In genomic region chr22:41284465-41284864, GRCh38 we compare ENCODE assay signal across 10 cellular contexts. TPM values are rescaled to one million over a fixed set of nuclear protein-coding genes. Genes with fewer than 3 reads are reported as not detected.
DNase-seq lines count a peak whose midpoint lies in the region; ATAC-seq and TF ChIP-seq lines count a peak whose summit lies in the region.
"Had no signal": no experiment of that assay in that cellular context is flagged by ENCODE, and none has a peak within 500 bp of the region (broad histone marks: within the 10 kb centered on the region; RNA-seq: fewer than 3 reads in every experiment).

No MANE protein-coding gene starts in this region.

- no peaks in the 10 kb centered on the region for H3K27me3 Mint-ChIP-seq in activated T-helper 2 cell treated with anti-CD3 and anti-CD28 coated beads, Interferon-gamma antibody, Interleukin-2, Interleukin-4, amounts not matched to agents 10 μg/mL and 5 μg/mL and 100 μg/mL, durations not matched to agents 14 hours and 24 hours and 36 hours (ENCODE audit: low read depth)

- peak overlapping the region; percentile 79 for H3K4me2 ChIP-seq in HCT116 (ENCODE audit: low read length)

- H4K20me1 ChIP-seq in HCT116 (ENCODE audit: insufficient read depth) = no peaks in the 10 kb centered on the region

- peak overlapping the region; percentile 84 for H3K27ac ChIP-seq in 22Rv1
- peak overlapping the region; percentile 92 for H3K27ac ChIP-seq in HCT116 (ENCODE audit: low read depth, low read length)
- H3K27ac ChIP-seq: neutrophil had no signal

- no peak for TF ChIP-seq CTCF in 22Rv1 (IDR thresholded peaks at IDR 0.05)
- no peak for TF ChIP-seq CTCF in HCT116 (IDR thresholded peaks at IDR 0.05 in 2 of 3, conservative IDR thresholded peaks at IDR 0.05 in 1 of 3; ENCODE audit: borderline replicate concordance in 1 of 3, insufficient read depth in 1 of 3, low read depth in 2 of 3, low read length in 2 of 3)

- no peak for TF ChIP-seq RAD21 in HCT116 (IDR thresholded peaks at IDR 0.05; ENCODE audit: low read depth)

- no peaks in the 10 kb centered on the region for H3K27me3 ChIP-seq in HCT116 (ENCODE audit: insufficient read depth, low read length)
- H3K27me3 ChIP-seq: neutrophil had no signal

- CTCF ChIA-PET in HCT116 (lab: Charles Lee) = no interaction called here

- peak overlapping the region; percentile 96 for H3K27ac Mint-ChIP-seq in activated T-helper 2 cell treated with anti-CD3 and anti-CD28 coated beads, Interferon-gamma antibody, Interleukin-2, Interleukin-4, amounts not matched to agents 10 μg/mL and 5 μg/mL and 100 μg/mL, durations not matched to agents 14 hours and 24 hours and 36 hours

- H3K9me3 Mint-ChIP-seq in activated T-helper 2 cell treated with anti-CD3 and anti-CD28 coated beads, Interferon-gamma antibody, Interleukin-2, Interleukin-4, amounts not matched to agents 10 μg/mL and 5 μg/mL and 100 μg/mL, durations not matched to agents 14 hours and 24 hours and 36 hours = no peaks in the 10 kb centered on the region

- H3K4me1 Mint-ChIP-seq in activated T-helper 2 cell treated with anti-CD3 and anti-CD28 coated beads, Interferon-gamma antibody, Interleukin-2, Interleukin-4, amounts not matched to agents 10 μg/mL and 5 μg/mL and 100 μg/mL, durations not matched to agents 14 hours and 24 hours and 36 hours (ENCODE audit: low read depth) = peaks cover 33% of the 10 kb centered on the region

- H3K9me2 ChIP-seq in HCT116 (ENCODE audit: insufficient read depth) = no peaks in the 10 kb centered on the region

- peaks cover 64% of the 10 kb centered on the region for H3K79me2 ChIP-seq in HCT116 (ENCODE audit: insufficient read depth, low read length)

- peaks cover 22 to 44% of the 10 kb centered on the region in 2 experiments for H3K36me3 ChIP-seq in HCT116 (ENCODE audit: control insufficient read depth in 1 of 2, insufficient read depth in 2 of 2, low read length in 2 of 2)

- RAD21 ChIA-PET in HCT116 (lab: Charles Lee; ENCODE audit: low non-redundant PET in 1 of 2, low total read pairs in 2 of 2, uncharacterized antibody in 2 of 2, unreplicated experiment in 2 of 2) = no interaction called here

- H3K36me3 Mint-ChIP-seq in activated T-helper 2 cell treated with anti-CD3 and anti-CD28 coated beads, Interferon-gamma antibody, Interleukin-2, Interleukin-4, amounts not matched to agents 10 μg/mL and 5 μg/mL and 100 μg/mL, durations not matched to agents 14 hours and 24 hours and 36 hours (ENCODE audit: low read depth) = peaks cover 46% of the 10 kb centered on the region

- peak overlapping the region; percentile 96 for H3K9ac ChIP-seq in HCT116 (ENCODE audit: low read length)

- BruUV-seq in HCT116 (replicated peaks; lab: Mats Ljungman, UMichigan) = no TSS peak

- no peak for TF ChIP-seq POLR2A in HCT116 (IDR thresholded peaks at IDR 0.05; ENCODE audit: borderline replicate concordance, extremely low read depth, insufficient read depth, insufficient read length)

- POLR2A ChIA-PET in HCT116 (lab: Charles Lee) = no interaction called here

- H3K4me3 ChIP-seq in HCT116 (replicated peaks in 1 of 2; ENCODE audit: low read depth in 1 of 2, low read length in 2 of 2) = peak overlapping the region; percentile 89 to 92

- H3K4me1 ChIP-seq in HCT116 (ENCODE audit: control insufficient read depth in 1 of 2, insufficient read depth in 2 of 2, low read length in 2 of 2) = peaks cover 28 to 43% of the 10 kb centered on the region in 2 experiments

- DNase-seq in HCT116 (ENCODE audit: low read depth, low spot score) = no peak
- no peak for DNase-seq in activated T-helper 2 cell treated with anti-CD3 and anti-CD28 coated beads, Interferon-gamma antibody, Interleukin-2, Interleukin-4, amounts not matched to agents 10 μg/mL and 5 μg/mL and 100 μg/mL, durations not matched to agents 14 hours and 24 hours and 36 hours (ENCODE audit: low spot score)
- peak; percentile 57 for DNase-seq in left lobe of liver (ENCODE audit: low spot score)
- DNase-seq in OCI-M1 (lab: John Stamatoyannopoulos, UW) = no peak
- no peak for DNase-seq in OCI-M2 (lab: John Stamatoyannopoulos, UW; ENCODE audit: unreplicated experiment)
- no peak for DNase-seq in stimulated activated naive CD4-positive, alpha-beta T cell (lab: John Stamatoyannopoulos, UW)
- DNase-seq in NCI-H510A (lab: John Stamatoyannopoulos, UW) = no peak
- DNase-seq: DMS79 had no signal

- H3K9me3 ChIP-seq in HCT116 (ENCODE audit: control insufficient read depth in 1 of 2, insufficient read depth in 1 of 2, low read depth in 1 of 2, low read length in 2 of 2) = no peaks in the 10 kb centered on the region
- H3K9me3 ChIP-seq: neutrophil had no signal

- ATAC-seq in HCT116 = no peak
- ATAC-seq in left lobe of liver = no peak

- peak overlapping the region; percentile 93 for H3K4me3 Mint-ChIP-seq in activated T-helper 2 cell treated with anti-CD3 and anti-CD28 coated beads, Interferon-gamma antibody, Interleukin-2, Interleukin-4, amounts not matched to agents 10 μg/mL and 5 μg/mL and 100 μg/mL, durations not matched to agents 14 hours and 24 hours and 36 hours (ENCODE audit: low read depth)

- intact Hi-C loops in HCT116 (cut with micrococcal nuclease) = no loop called here
- intact Hi-C loops in activated T-helper 2 cell treated with anti-CD3 and anti-CD28 coated beads, Interferon-gamma antibody, Interleukin-2, Interleukin-4, amounts not matched to agents 10 μg/mL and 5 μg/mL and 100 μg/mL, durations not matched to agents 14 hours and 24 hours and 36 hours (cut with micrococcal nuclease) = no loop called here

- H2AFZ ChIP-seq in HCT116 (ENCODE audit: low read depth, low read length, poor library complexity, severe bottlenecking) = no peak overlapping the region

TF ChIP-seq in HCT116, 20 proteins besides CTCF, POLR2A, EP300 and RAD21:
- TF ChIP-seq POLR2AphosphoS5 (IDR thresholded peaks at IDR 0.05; ENCODE audit: low read depth, low read length) = no peak
- no peak for TF ChIP-seq ZBTB33 (IDR thresholded peaks at IDR 0.05; ENCODE audit: extremely low read depth, insufficient replicate concordance, low read length)
- TF ChIP-seq ZNF274 (IDR thresholded peaks at IDR 0.05; ENCODE audit: low read depth, low read length) = no peak
- no peak for TF ChIP-seq CEBPB (IDR thresholded peaks at IDR 0.05; ENCODE audit: low read depth)
- no peak for TF ChIP-seq EGR1 (IDR thresholded peaks at IDR 0.05; ENCODE audit: low read depth)
- TF ChIP-seq SP1 (IDR thresholded peaks at IDR 0.05; ENCODE audit: low read depth) = no peak
- TF ChIP-seq SIN3A (IDR thresholded peaks at IDR 0.05; ENCODE audit: low read depth) = no peak
- TF ChIP-seq EZH2phosphoT487 (IDR thresholded peaks at IDR 0.05; ENCODE audit: borderline replicate concordance) = no peak
- TF ChIP-seq TCF7L2 (IDR thresholded peaks at IDR 0.05; ENCODE audit: borderline replicate concordance, extremely low read depth, insufficient read depth, insufficient read length) = no peak
- no peak for TF ChIP-seq MAX (IDR thresholded peaks at IDR 0.05)
- no peak for TF ChIP-seq ZFX (IDR thresholded peaks at IDR 0.05)

RNA-seq across cellular contexts. Expression of gene RANGAP1, which starts 1.5 kb away (rescaled TPM):
- total RNA-seq in HCT116 (2021; ENCODE audit: unreplicated experiment) (121 TPM), left lobe of liver (34.7 TPM)
- 106 and 114 TPM in 2 replicates for polyA plus RNA-seq in HCT116 (2012)
- 189 and 192 TPM in 2 replicates for total RNA-seq in activated T-helper 2 cell treated with anti-CD3 and anti-CD28 coated beads, Interferon-gamma antibody, Interleukin-2, Interleukin-4, amounts not matched to agents 10 μg/mL and 5 μg/mL and 100 μg/mL, durations not matched to agents 14 hours and 24 hours and 36 hours

RNA-seq across cellular contexts. Expression of gene ZC3H7B, which starts 16.9 kb away (rescaled TPM):
- 42.0 TPM for total RNA-seq in HCT116 (2021; ENCODE audit: unreplicated experiment)
- 31.6 and 33.2 TPM in 2 replicates for polyA plus RNA-seq in HCT116 (2012)
- total RNA-seq in activated T-helper 2 cell treated with anti-CD3 and anti-CD28 coated beads, Interferon-gamma antibody, Interleukin-2, Interleukin-4, amounts not matched to agents 10 μg/mL and 5 μg/mL and 100 μg/mL, durations not matched to agents 14 hours and 24 hours and 36 hours = 64.7 and 66.0 TPM in 2 replicates
- total RNA-seq in left lobe of liver = 53.8 TPM

RNA-seq across cellular contexts. Expression of gene CHADL, which starts 43.7 kb away (rescaled TPM):
- total RNA-seq in HCT116 (2021; ENCODE audit: unreplicated experiment) = 0.47 TPM
- 0.03 TPM in 1 of 2 replicates, not detected in the other for polyA plus RNA-seq in HCT116 (2012)
- 0.11 and 0.62 TPM in 2 replicates for total RNA-seq in activated T-helper 2 cell treated with anti-CD3 and anti-CD28 coated beads, Interferon-gamma antibody, Interleukin-2, Interleukin-4, amounts not matched to agents 10 μg/mL and 5 μg/mL and 100 μg/mL, durations not matched to agents 14 hours and 24 hours and 36 hours
- total RNA-seq in left lobe of liver = 2.5 TPM
